ENCODE assay signal across 8 cellular contexts in the genomic region with DNA sequence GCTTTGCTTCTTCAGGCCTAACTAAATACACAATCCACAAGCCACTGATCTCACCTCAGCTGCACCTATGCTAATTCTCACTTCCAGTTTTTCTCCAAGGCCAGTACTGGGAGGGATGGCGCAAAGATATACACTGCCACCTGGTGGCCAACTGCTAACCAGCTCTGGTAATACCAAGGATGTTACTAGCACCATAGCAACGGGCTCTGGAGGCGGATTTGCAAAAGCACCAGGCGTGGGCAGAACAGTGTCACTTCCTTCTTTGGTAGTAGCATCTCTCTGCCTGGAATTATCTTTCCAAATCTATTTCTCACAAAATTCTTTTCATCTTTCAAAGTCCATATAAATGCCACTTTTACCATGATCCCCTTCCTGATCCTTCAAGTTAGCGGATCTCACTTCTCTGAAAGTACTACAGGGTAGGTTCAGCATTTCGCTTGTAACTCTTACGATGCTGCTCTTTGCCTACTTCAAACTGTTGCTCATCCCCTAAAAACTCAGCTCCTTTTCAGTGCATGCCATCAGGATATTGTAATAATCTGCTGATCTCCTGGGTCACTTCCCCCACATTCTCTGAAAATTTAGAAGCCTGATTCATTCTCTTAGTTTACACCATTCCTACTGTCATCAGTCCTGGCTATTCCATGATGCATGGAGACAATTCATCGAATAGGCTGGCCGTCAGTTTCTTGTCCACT. TPM values are rescaled to one million over a fixed set of nuclear protein-coding genes. Genes with fewer than 3 reads are reported as not detected.
DNase-seq lines count a peak whose midpoint lies in the region; ATAC-seq and TF ChIP-seq lines count a peak whose summit lies in the region.

No MANE protein-coding gene starts in this region.

- H3K27ac Mint-ChIP-seq in CD8-positive, alpha-beta T cell: no peak overlapping the region

- CTCF ChIA-PET in CD8-positive, alpha-beta T cell (lab: Charles Lee): interaction anchor here (0.6 to 6.4 kb wide), 21 partner anchors 10 to 134 kb away, joined by 3 to 102 read pairs (median 5); a partner anchor contains a TSS

- H3K4me1 ChIP-seq in CD8-positive, alpha-beta T cell (ENCODE audit: insufficient read depth, low read length): peaks cover 9% of the 10 kb centered on the region
- H3K4me1 ChIP-seq in mesodermal cell (ENCODE audit: control insufficient read depth, insufficient read depth, low read length, poor library complexity, severe bottlenecking): peaks cover 15% of the 10 kb centered on the region

- POLR2A ChIA-PET in CD8-positive, alpha-beta T cell (lab: Charles Lee): interaction anchor here (0.8 to 1.4 kb wide), 5 partner anchors 35 to 135 kb away, joined by 3 to 7 read pairs (median 3); a partner anchor contains a TSS

- no peaks in the 10 kb centered on the region for H3K36me3 Mint-ChIP-seq in CD8-positive, alpha-beta T cell

- H3K4me3 ChIP-seq in CD8-positive, alpha-beta T cell (ENCODE audit: low read depth, low read length): no peak overlapping the region
- H3K4me3 ChIP-seq in mesodermal cell (ENCODE audit: extremely low read depth, insufficient read depth, low read length, poor library complexity, severe bottlenecking): no peak overlapping the region

- peak; percentile 65 to 88 (median 77) for DNase-seq in CD8-positive, alpha-beta T cell
- DNase-seq in NCI-H748 (lab: John Stamatoyannopoulos, UW; ENCODE audit: unreplicated experiment): peak; percentile 78
- peak; percentile 86 to 88 for DNase-seq in activated CD4-positive, alpha-beta T cell treated with anti-CD3 and anti-CD28 coated beads, Interleukin-2, amount 50 U/mL, for 4 hours
- DNase-seq in effector CD4-positive, alpha-beta T cell: peak; percentile 71
- DNase-seq in stimulated activated CD8-positive, alpha-beta memory T cell treated with anti-CD3 and anti-CD28 coated beads, Interleukin-15, amount 100 ng/mL, for 4 hours (ENCODE audit: low read depth in 2 of 2): peak; percentile 65 to 88

- no peaks in the 10 kb centered on the region for H3K9me3 ChIP-seq in CD8-positive, alpha-beta T cell (ENCODE audit: low read length)
- peaks cover 17% of the 10 kb centered on the region for H3K9me3 ChIP-seq in mesodermal cell (ENCODE audit: control insufficient read depth, low read length)

- peaks cover 13% of the 10 kb centered on the region for H3K4me1 Mint-ChIP-seq in CD8-positive, alpha-beta T cell (ENCODE audit: low read depth)

- 50 to 61% methylated on average over 8 to 9 of the region's 9 CpGs for WGBS in mesodermal cell (ENCODE audit: insufficient coverage in 2 of 2), 2 experiments

- no peaks in the 10 kb centered on the region for H3K27me3 Mint-ChIP-seq in CD8-positive, alpha-beta T cell (ENCODE audit: low read depth)

- H3K27ac ChIP-seq in CD8-positive, alpha-beta T cell (ENCODE audit: low read depth, low read length): peak overlapping the region; percentile 29
- H3K27ac ChIP-seq in mesodermal cell (ENCODE audit: low read depth, low read length, severe bottlenecking): peak overlapping the region; percentile 75

- no peaks in the 10 kb centered on the region for H3K36me3 ChIP-seq in CD8-positive, alpha-beta T cell (ENCODE audit: insufficient read depth, low read length)
- no peaks in the 10 kb centered on the region for H3K36me3 ChIP-seq in mesodermal cell (ENCODE audit: control insufficient read depth, insufficient read depth, low read length)

- intact Hi-C loops in CD8-positive, alpha-beta T cell (cut with DNase I, micrococcal nuclease): loop anchor here (1.0 to 5.0 kb wide), 7 partner anchors 25 to 135 kb away; a partner anchor contains a TSS

- no peak overlapping the region for H3K4me3 Mint-ChIP-seq in CD8-positive, alpha-beta T cell

- H3K9me3 Mint-ChIP-seq in CD8-positive, alpha-beta T cell: no peaks in the 10 kb centered on the region

- no peaks in the 10 kb centered on the region for H3K27me3 ChIP-seq in CD8-positive, alpha-beta T cell (ENCODE audit: insufficient read depth, low read length)

- peak; percentile 75 for TF ChIP-seq CTCF in CD8-positive, alpha-beta T cell (IDR thresholded peaks at IDR 0.05)

- ATAC-seq in CD8-positive, alpha-beta T cell: peak; percentile 99
- ATAC-seq in GM19397 (IDR thresholded peaks at IDR 0.05; ENCODE audit: unreplicated experiment): peak; percentile 95
- ATAC-seq in HG03460 (IDR thresholded peaks at IDR 0.05; ENCODE audit: unreplicated experiment): peak; percentile 97

RNA-seq across cellular contexts. Expression of a gene that starts 37.1 kb away (rescaled TPM):
- 10 to 100 TPM; 38.9 to 39.3 TPM for total RNA-seq in CD8-positive, alpha-beta T cell
- 14.9 TPM for polyA plus RNA-seq in mesodermal cell (2013, experiment 1 of 2)
- polyA plus RNA-seq in mesodermal cell (2013, experiment 2 of 2): 13.6 TPM

RNA-seq across cellular contexts. Expression of a gene that starts 59.4 kb away (rescaled TPM):
- total RNA-seq in CD8-positive, alpha-beta T cell: 1,000 to 10,000 TPM; 1,170 to 1,193 TPM
- 517 TPM for polyA plus RNA-seq in mesodermal cell (2013, experiment 1 of 2)
- polyA plus RNA-seq in mesodermal cell (2013, experiment 2 of 2): 441 TPM
